30 cellular contexts compared by ENCODE assay signal in genomic region chr10:2679646-2680045, GRCh38.
"Had no signal": no experiment of that assay in that cellular context is flagged by ENCODE, and none has a peak within 500 bp of the region (broad histone marks: within the 10 kb centered on the region; RNA-seq: fewer than 3 reads in every experiment).

No MANE protein-coding gene starts in this region.

- H3K9me3 ChIP-seq: adrenal gland, body of pancreas, colonic mucosa, esophagus squamous epithelium, gastroesophageal sphincter had no signal

- ATAC-seq: activated CD4-positive, alpha-beta T cell treated with anti-CD3 and anti-CD28 coated beads for 36 hours; activated CD8-positive, alpha-beta memory T cell treated with anti-CD3 and anti-CD28 coated beads, Interleukin-2, amount 10 ng/mL, durations not matched to agents 7 days and 5 days; activated CD8-positive, alpha-beta T cell treated with anti-CD3 and anti-CD28 coated beads, Interleukin-2, amount 10 ng/mL, durations not matched to agents 7 days and 5 days; activated naive CD8-positive, alpha-beta T cell treated with anti-CD3 and anti-CD28 coated beads, Interleukin-2, amount 50 U/mL, for 24 hours; body of pancreas; gastroesophageal sphincter had no signal

- H3K27me3 Mint-ChIP-seq: activated CD4-positive, alpha-beta T cell treated with anti-CD3 and anti-CD28 coated beads, Interleukin-2, amount 10 ng/mL, durations not matched to agents 24 days and 14 days; activated CD8-positive, alpha-beta memory T cell treated with anti-CD3 and anti-CD28 coated beads, Interleukin-2, amount 10 ng/mL, durations not matched to agents 7 days and 5 days had no signal

- H3K27ac ChIP-seq: adrenal gland, body of pancreas, colonic mucosa, epithelial cell of prostate, esophagus squamous epithelium, gastroesophageal sphincter had no signal

- FAIRE-seq: endometrium, endothelial cell of umbilical vein had no signal

- H3K4me3 ChIP-seq: adrenal gland, body of pancreas, colonic mucosa, esophagus squamous epithelium, gastroesophageal sphincter had no signal

- H3K36me3 Mint-ChIP-seq: activated CD4-positive, alpha-beta memory T cell treated with anti-CD3 and anti-CD28 coated beads for 36 hours; activated CD8-positive, alpha-beta memory T cell treated with anti-CD3 and anti-CD28 coated beads, Interleukin-2, amount 10 ng/mL, durations not matched to agents 7 days and 5 days; activated naive CD4-positive, alpha-beta T cell treated with anti-CD3 and anti-CD28 coated beads, Interleukin-2, amount 50 U/mL, for 24 hours; activated naive CD8-positive, alpha-beta T cell treated with anti-CD3 and anti-CD28 coated beads for 36 hours had no signal

- H3K4me1 ChIP-seq: adrenal gland, body of pancreas, colonic mucosa, esophagus squamous epithelium had no signal

- DNase-seq: activated CD4-positive, alpha-beta memory T cell treated with anti-CD3 and anti-CD28 coated beads for 36 hours; activated CD4-positive, alpha-beta T cell treated with anti-CD3 and anti-CD28 coated beads for 36 hours; activated CD4-positive, alpha-beta T cell treated with anti-CD3 and anti-CD28 coated beads, Interleukin-2, amount 10 ng/mL, durations not matched to agents 24 days and 14 days; activated CD4-positive, CD25-positive, alpha-beta regulatory T cell; activated CD4-positive, CD25-positive, alpha-beta regulatory T cell treated with anti-CD3 and anti-CD28 coated beads, Interleukin-2, amount 50 U/mL, for 72 hours; activated CD8-positive, alpha-beta memory T cell treated with anti-CD3 and anti-CD28 coated beads, Interleukin-2, amount 10 ng/mL, durations not matched to agents 7 days and 5 days; activated CD8-positive, alpha-beta memory T cell treated with anti-CD3 and anti-CD28 coated beads, Interleukin-2, amount 50 U/mL, for 4 hours; activated CD8-positive, alpha-beta T cell treated with anti-CD3 and anti-CD28 coated beads, Interleukin-2, amount 10 ng/mL, durations not matched to agents 7 days and 5 days; activated effector memory CD4-positive, alpha-beta T cell treated with anti-CD3 and anti-CD28 coated beads, Interleukin-2, amount 50 U/mL, for 16 hours; activated naive CD4-positive, alpha-beta T cell treated with anti-CD3 and anti-CD28 coated beads for 36 hours; activated naive CD8-positive, alpha-beta T cell treated with anti-CD3 and anti-CD28 coated beads for 36 hours; activated naive CD8-positive, alpha-beta T cell treated with anti-CD3 and anti-CD28 coated beads, Interleukin-2, amount 50 U/mL, for 24 hours; activated T-cell treated with anti-CD3 and anti-CD28 coated beads, Interleukin-2, amount 50 U/mL, for 1 hour; activated T-cell treated with anti-CD3 and anti-CD28 coated beads, Interleukin-2, amount 50 U/mL, for 48 hours; adrenal gland; amygdala; aorta; body of pancreas; colonic mucosa; effector CD8-positive, alpha-beta T cell; esophagus squamous epithelium; foreskin melanocyte; T-helper 2 cell had no signal

- H3K4me1 Mint-ChIP-seq: activated CD4-positive, alpha-beta T cell treated with anti-CD3 and anti-CD28 coated beads for 36 hours; activated CD4-positive, alpha-beta T cell treated with anti-CD3 and anti-CD28 coated beads, Interleukin-2, amount 10 ng/mL, durations not matched to agents 24 days and 14 days; activated CD8-positive, alpha-beta memory T cell treated with anti-CD3 and anti-CD28 coated beads, Interleukin-2, amount 10 ng/mL, durations not matched to agents 7 days and 5 days; activated naive CD4-positive, alpha-beta T cell treated with anti-CD3 and anti-CD28 coated beads, Interleukin-2, amount 50 U/mL, for 24 hours; activated naive CD8-positive, alpha-beta T cell treated with anti-CD3 and anti-CD28 coated beads for 36 hours; activated naive CD8-positive, alpha-beta T cell treated with anti-CD3 and anti-CD28 coated beads, Interleukin-2, amount 50 U/mL, for 24 hours had no signal

- H3K27me3 ChIP-seq: adrenal gland, body of pancreas, colonic mucosa had no signal

- H3K4me3 Mint-ChIP-seq: activated CD4-positive, alpha-beta memory T cell treated with anti-CD3 and anti-CD28 coated beads for 36 hours; activated CD4-positive, alpha-beta T cell treated with anti-CD3 and anti-CD28 coated beads for 36 hours; activated CD4-positive, alpha-beta T cell treated with anti-CD3 and anti-CD28 coated beads, Interleukin-2, amount 10 ng/mL, durations not matched to agents 24 days and 14 days; activated CD8-positive, alpha-beta memory T cell treated with anti-CD3 and anti-CD28 coated beads, Interleukin-2, amount 10 ng/mL, durations not matched to agents 7 days and 5 days; activated CD8-positive, alpha-beta T cell treated with anti-CD3 and anti-CD28 coated beads, Interleukin-2, amount 10 ng/mL, durations not matched to agents 7 days and 5 days; activated naive CD4-positive, alpha-beta T cell treated with anti-CD3 and anti-CD28 coated beads for 36 hours; activated naive CD4-positive, alpha-beta T cell treated with anti-CD3 and anti-CD28 coated beads, Interleukin-2, amount 50 U/mL, for 24 hours; activated naive CD8-positive, alpha-beta T cell treated with anti-CD3 and anti-CD28 coated beads for 36 hours; activated naive CD8-positive, alpha-beta T cell treated with anti-CD3 and anti-CD28 coated beads, Interleukin-2, amount 50 U/mL, for 24 hours; activated T-helper 1 cell treated with anti-CD3 and anti-CD28 coated beads, Interleukin-12 subunit alpha, Interleukin-12 subunit beta, Interleukin-2, Interleukin-4 antibody, amounts not matched to agents 30 ng/mL and 10 ng/mL and 1 ng/mL, durations not matched to agents 14 hours and 24 hours and 36 hours had no signal

- H3K27ac Mint-ChIP-seq: activated CD4-positive, alpha-beta memory T cell treated with anti-CD3 and anti-CD28 coated beads for 36 hours; activated CD4-positive, alpha-beta T cell treated with anti-CD3 and anti-CD28 coated beads for 36 hours; activated CD4-positive, alpha-beta T cell treated with anti-CD3 and anti-CD28 coated beads, Interleukin-2, amount 10 ng/mL, durations not matched to agents 24 days and 14 days; activated CD8-positive, alpha-beta memory T cell treated with anti-CD3 and anti-CD28 coated beads, Interleukin-2, amount 10 ng/mL, durations not matched to agents 7 days and 5 days; activated CD8-positive, alpha-beta T cell treated with anti-CD3 and anti-CD28 coated beads, Interleukin-2, amount 10 ng/mL, durations not matched to agents 7 days and 5 days; activated naive CD4-positive, alpha-beta T cell treated with anti-CD3 and anti-CD28 coated beads for 36 hours; activated naive CD4-positive, alpha-beta T cell treated with anti-CD3 and anti-CD28 coated beads, Interleukin-2, amount 50 U/mL, for 24 hours; activated naive CD8-positive, alpha-beta T cell treated with anti-CD3 and anti-CD28 coated beads for 36 hours; activated naive CD8-positive, alpha-beta T cell treated with anti-CD3 and anti-CD28 coated beads, Interleukin-2, amount 50 U/mL, for 24 hours; activated T-helper 1 cell treated with anti-CD3 and anti-CD28 coated beads, Interleukin-12 subunit alpha, Interleukin-12 subunit beta, Interleukin-2, Interleukin-4 antibody, amounts not matched to agents 30 ng/mL and 10 ng/mL and 1 ng/mL, durations not matched to agents 14 hours and 24 hours and 36 hours; activated T-helper 2 cell treated with anti-CD3 and anti-CD28 coated beads, Interferon-gamma antibody, Interleukin-2, Interleukin-4, amounts not matched to agents 10 μg/mL and 5 μg/mL and 100 μg/mL, durations not matched to agents 14 hours and 24 hours and 36 hours had no signal

- H3K9me3 Mint-ChIP-seq: activated CD4-positive, alpha-beta memory T cell treated with anti-CD3 and anti-CD28 coated beads for 36 hours; activated CD4-positive, alpha-beta T cell treated with anti-CD3 and anti-CD28 coated beads, Interleukin-2, amount 10 ng/mL, durations not matched to agents 24 days and 14 days; activated naive CD4-positive, alpha-beta T cell treated with anti-CD3 and anti-CD28 coated beads for 36 hours; activated naive CD4-positive, alpha-beta T cell treated with anti-CD3 and anti-CD28 coated beads, Interleukin-2, amount 50 U/mL, for 24 hours; activated naive CD8-positive, alpha-beta T cell treated with anti-CD3 and anti-CD28 coated beads for 36 hours; activated T-helper 1 cell treated with anti-CD3 and anti-CD28 coated beads, Interleukin-12 subunit alpha, Interleukin-12 subunit beta, Interleukin-2, Interleukin-4 antibody, amounts not matched to agents 30 ng/mL and 10 ng/mL and 1 ng/mL, durations not matched to agents 14 hours and 24 hours and 36 hours; activated T-helper 2 cell treated with anti-CD3 and anti-CD28 coated beads, Interferon-gamma antibody, Interleukin-2, Interleukin-4, amounts not matched to agents 10 μg/mL and 5 μg/mL and 100 μg/mL, durations not matched to agents 14 hours and 24 hours and 36 hours had no signal

- H3K36me3 ChIP-seq: adrenal gland, colonic mucosa, esophagus squamous epithelium, gastroesophageal sphincter had no signal
